8 cellular contexts compared by ENCODE assay signal in genomic region chr11:22522225-22522624, GRCh38.
"Had no signal": no experiment of that assay in that cellular context is flagged by ENCODE, and none has a peak within 500 bp of the region (broad histone marks: within the 10 kb centered on the region; RNA-seq: fewer than 3 reads in every experiment).

No MANE protein-coding gene starts in this region.

- ATAC-seq: GM12878 had no signal

- DNase-seq: GDM1, GF-D8 had no signal

- H3K4me3 ChIP-seq: GM12878 had no signal

- FAIRE-seq: G401.6, GM12878, GM12891, GM12892, GM18507, GM19239 had no signal
